13 cellular contexts compared by ENCODE assay signal in the genomic region with DNA sequence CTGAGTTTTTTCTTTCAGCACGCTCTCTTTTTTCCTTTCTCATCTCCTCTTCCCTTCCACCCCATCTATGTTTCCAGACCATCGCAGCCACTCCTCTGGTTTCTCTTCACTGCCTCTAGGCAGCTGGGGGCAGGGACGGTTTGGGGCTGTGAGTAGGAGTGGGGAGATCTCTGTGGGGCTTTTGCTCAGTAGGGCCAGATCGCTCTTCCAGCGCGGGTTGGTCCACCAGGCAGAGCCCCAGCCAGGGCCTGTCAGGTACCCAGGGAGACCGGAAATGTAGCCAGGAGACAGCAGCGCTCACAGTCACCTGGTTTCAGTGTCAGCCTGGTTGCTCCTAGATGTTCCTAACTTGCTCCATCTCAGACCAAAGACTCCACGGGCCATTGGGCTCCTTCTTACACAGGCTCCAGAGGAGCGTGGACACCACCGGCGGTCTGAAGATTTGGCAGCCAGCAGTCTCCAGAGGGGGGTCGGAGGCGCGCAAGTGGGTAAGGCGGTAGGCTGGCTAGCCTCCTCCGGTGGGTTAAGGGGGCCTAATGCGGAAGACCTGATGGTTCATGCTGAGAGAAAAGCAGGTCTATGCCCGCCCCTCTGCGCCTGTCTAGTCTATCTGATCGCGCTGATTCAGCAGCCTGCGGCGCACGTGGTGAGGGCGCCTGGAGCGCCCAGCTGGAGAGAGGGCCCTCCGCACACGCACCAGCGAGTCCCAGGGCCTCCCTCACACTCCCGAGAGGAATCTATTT. TPM values are rescaled to one million over a fixed set of nuclear protein-coding genes. Genes with fewer than 3 reads are reported as not detected.
A peak's percentile ranks its signal among the peaks of the same experiment; 100 is the strongest.
DNase-seq lines count a peak whose midpoint lies in the region; ATAC-seq, FAIRE-seq and TF ChIP-seq lines count a peak whose summit lies in the region.
"Had no signal": no experiment of that assay in that cellular context is flagged by ENCODE, and none has a peak within 500 bp of the region (broad histone marks: within the 10 kb centered on the region; RNA-seq: fewer than 3 reads in every experiment).

No MANE protein-coding gene starts in this region.

- no peak overlapping the region for H3K4me2 ChIP-seq in K562 (ENCODE audit: insufficient read depth, low read length)

- no peak for TF ChIP-seq RAD21 in K562 (CRISPR knock-in tag; conservative IDR thresholded peaks at IDR 0.05 in 1 of 2, IDR thresholded peaks at IDR 0.05 in 1 of 2)

- no peak overlapping the region for H3K4me3 ChIP-seq in K562
- no peak overlapping the region for H3K4me3 ChIP-seq in testis
- H3K4me3 ChIP-seq: vagina had no signal

- POLR2A ChIA-PET in K562 (lab: Yijun Ruan, JAX) = no interaction called here

- no peaks in the 10 kb centered on the region for H4K20me1 ChIP-seq in K562 (replicated peaks; ENCODE audit: control insufficient read depth, insufficient read depth, low read length)

- no peak for TF ChIP-seq POLR2A in K562 (conservative IDR thresholded peaks at IDR 0.05)
- TF ChIP-seq POLR2A in testis (IDR thresholded peaks at IDR 0.05) = no peak

- no peaks in the 10 kb centered on the region for H3K9me3 ChIP-seq in K562 (replicated peaks; ENCODE audit: control insufficient read depth, insufficient read depth, low read depth, low read length)
- no peaks in the 10 kb centered on the region for H3K9me3 ChIP-seq in testis
- H3K9me3 ChIP-seq: vagina had no signal

- no peak for FAIRE-seq in K562 (lab: Jason Lieb, UNC)
- FAIRE-seq: GM12891 had no signal

- TF ChIP-seq EP300 in K562 (IDR thresholded peaks at IDR 0.05; ENCODE audit: low read length) = no peak

- no peak overlapping the region; a peak in 1 of 4 replicates for H3K9ac ChIP-seq in K562 (ENCODE audit: insufficient read depth in 1 of 2, low read depth in 2 of 2, low read length in 2 of 2)

- peaks cover 17 to 26% of the 10 kb centered on the region in 2 experiments; a peak in 4 of 5 replicates for H3K4me1 ChIP-seq in K562 (replicated peaks in 1 of 2; ENCODE audit: control insufficient read depth in 2 of 2, insufficient read depth in 2 of 2, low read length in 2 of 2)
- H3K4me1 ChIP-seq in testis = peaks cover 15% of the 10 kb centered on the region

- CTCF ChIA-PET in K562 (lab: Yijun Ruan, JAX; ENCODE audit: low intra/inter-chr PET ratio) = no interaction called here

- no peaks in the 10 kb centered on the region; the same call in 2 of the 3 replicates for H3K36me3 ChIP-seq in K562 (ENCODE audit: control insufficient read depth, insufficient read depth, low read length)
- no peaks in the 10 kb centered on the region for H3K36me3 ChIP-seq in testis (ENCODE audit: low read depth, missing control alignments)
- H3K36me3 ChIP-seq: vagina had no signal

- ATAC-seq in K562 (no peak), HG02678 (IDR thresholded peaks at IDR 0.05; ENCODE audit: unreplicated experiment) (no peak)
- ATAC-seq: esophagus mucosa had no signal

- WGBS in K562 (ENCODE audit: insufficient coverage, low coverage, missing lambda C conversion rate) = 75% methylated on average over 31 of the region's 31 CpGs
- WGBS in testis, 2 donors = 14 to 15% methylated on average over 10 to 31 of the region's 31 CpGs

- in situ Hi-C loops in K562 (cut with MboI) = no loop called here

- no peaks in the 10 kb centered on the region for H3K9me1 ChIP-seq in K562 (ENCODE audit: control insufficient read depth, insufficient read depth, low read length)

- H3K27me3 ChIP-seq in K562 (ENCODE audit: control insufficient read depth in 2 of 2, insufficient read depth in 2 of 2, low read length in 2 of 2) (no peaks in the 10 kb centered on the region), testis (peaks cover 8% of the 10 kb centered on the region)
- H3K27me3 ChIP-seq: vagina had no signal

- no peak overlapping the region; the same call in 1 of the 2 replicates for H2AFZ ChIP-seq in K562 (ENCODE audit: low read depth, low read length)

- H3K27ac ChIP-seq in K562 (ENCODE audit: extremely low read depth, low read depth, low read length) (no peak overlapping the region), testis (no peak overlapping the region)
- H3K27ac ChIP-seq: vagina had no signal

- H3K79me2 ChIP-seq in K562 (ENCODE audit: control insufficient read depth, insufficient read depth, low read length) = no peaks in the 10 kb centered on the region

- intact Hi-C loops in K562 (cut with micrococcal nuclease) (loop anchor here (5.0 kb wide), 1 partner anchor 69 kb away; a partner anchor contains a TSS), testis (cut with DNase I; ENCODE audit: low total_unique reads) (no loop called here)

- peak; percentile 16 for DNase-seq in stimulated activated CD4-positive, alpha-beta T cell treated with anti-CD3 and anti-CD28 coated beads, Interleukin-15, amount 100 ng/mL, for 24 hours
- no peak for DNase-seq in stimulated activated CD4-positive, alpha-beta T cell treated with anti-CD3 and anti-CD28 coated beads, Interleukin-12 subunit alpha, Interleukin-12 subunit beta, amount 100 ng/mL, for 4 hours
- DNase-seq in K562 (ENCODE audit: extremely low read depth in 1 of 4, low spot score in 3 of 4) = no peak
- DNase-seq in iPS-NIHi7 (ENCODE audit: extremely low spot score) = peak; percentile 41
- DNase-seq in testis = no peak
- no peak for DNase-seq in activated naive CD4-positive, alpha-beta T cell (lab: John Stamatoyannopoulos, UW)
- DNase-seq in GM10266 (ENCODE audit: extremely low spot score) = no peak
- DNase-seq: NCI-H345, T-cell had no signal

- BruUV-seq in K562 (replicated peaks; lab: Mats Ljungman, UMichigan) = no TSS peak

- TF ChIP-seq CTCF in K562 (IDR thresholded peaks at IDR 0.05 in 2 of 3, conservative IDR thresholded peaks at IDR 0.05 in 1 of 3; ENCODE audit: insufficient read depth in 2 of 3, low read depth in 1 of 3, low read length in 3 of 3) (no peak), testis (IDR thresholded peaks at IDR 0.05) (no peak), GM10266 (IDR thresholded peaks at IDR 0.05; ENCODE audit: control insufficient read depth, insufficient read depth, low read depth, missing control alignments) (no peak)

TF ChIP-seq in K562, 482 proteins besides CTCF, POLR2A, EP300 and RAD21 (continues in another document):
- TF ChIP-seq, protein P1, sequence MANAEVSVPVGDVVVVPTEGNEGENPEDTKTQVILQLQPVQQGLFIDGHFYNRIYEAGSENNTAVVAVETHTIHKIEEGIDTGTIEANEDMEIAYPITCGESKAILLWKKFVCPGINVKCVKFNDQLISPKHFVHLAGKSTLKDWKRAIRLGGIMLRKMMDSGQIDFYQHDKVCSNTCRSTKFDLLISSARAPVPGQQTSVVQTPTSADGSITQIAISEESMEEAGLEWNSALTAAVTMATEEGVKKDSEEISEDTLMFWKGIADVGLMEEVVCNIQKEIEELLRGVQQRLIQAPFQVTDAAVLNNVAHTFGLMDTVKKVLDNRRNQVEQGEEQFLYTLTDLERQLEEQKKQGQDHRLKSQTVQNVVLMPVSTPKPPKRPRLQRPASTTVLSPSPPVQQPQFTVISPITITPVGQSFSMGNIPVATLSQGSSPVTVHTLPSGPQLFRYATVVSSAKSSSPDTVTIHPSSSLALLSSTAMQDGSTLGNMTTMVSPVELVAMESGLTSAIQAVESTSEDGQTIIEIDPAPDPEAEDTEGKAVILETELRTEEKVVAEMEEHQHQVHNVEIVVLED (CRISPR knock-in tag; IDR thresholded peaks at IDR 0.05) = no peak
- TF ChIP-seq MEF2D (tag; conservative IDR thresholded peaks at IDR 0.05; ENCODE audit: low read depth) (no peak), ZNF224 (CRISPR knock-in tag; IDR thresholded peaks at IDR 0.05) (no peak), SUPT5H (IDR thresholded peaks at IDR 0.05) (no peak), ZNF696 (CRISPR knock-in tag; conservative IDR thresholded peaks at IDR 0.05) (no peak), TBL1XR1 (IDR thresholded peaks at IDR 0.05; ENCODE audit: low read length in 2 of 2) (no peak), ZNF146 (CRISPR knock-in tag; IDR thresholded peaks at IDR 0.05; ENCODE audit: unreplicated experiment) (no peak)

RNA-seq across cellular contexts. Expression of a gene that starts 1.8 kb away (rescaled TPM):
- total RNA-seq in K562 (2011; cell fraction: chromatin; rRNA removed; ENCODE audit: low replicate concordance) = 3.0 and 3.2 TPM in 2 replicates
- 2.0 and 3.2 TPM in 2 replicates for total RNA-seq in K562 (2011; cell fraction: nucleolus; rRNA removed)
- total RNA-seq in K562 (2011; cell fraction: nucleoplasm; rRNA removed) = 3.2 and 6.8 TPM in 2 replicates
- total RNA-seq in K562 (2014; rRNA removed) = 0.37 and 0.41 TPM in 2 replicates
- 1.1 and 1.4 TPM in 2 replicates for total RNA-seq in K562 (2014; rRNA removed; fragmentation: Illumina TruSeq; extraction: Trizol)
- total RNA-seq in K562 (2015; rRNA removed; fragmentation: Illumina TruSeq; extraction: Trizol) = 0.68 and 0.76 TPM in 2 replicates
- total RNA-seq in K562 (2021) = 2.0 and 2.7 TPM in 2 replicates
- polyA plus RNA-seq in K562 (2011; rRNA removed) = 2.2 and 2.7 TPM in 2 replicates
- 1.3 and 3.6 TPM in 2 replicates for polyA plus RNA-seq in K562 (2011; cell fraction: cytosol; rRNA removed)
- polyA plus RNA-seq in K562 (2011; cell fraction: nucleus; rRNA removed) = 0.93 and 2.8 TPM in 2 replicates
- polyA plus RNA-seq in K562 (2012) = 1.2 and 2.4 TPM in 2 replicates
- 1.4 TPM in 2 replicates for polyA plus RNA-seq in K562 (2014; fragmentation: Illumina TruSeq; extraction: Trizol)
- polyA plus RNA-seq in K562 (2014; fragmentation: Nextera tagmentation; extraction: Ambion mirVana) = under 1 TPM; 0.38 to 0.61 TPM
- polyA plus RNA-seq in K562 (2014; rRNA removed) = 1.1 and 1.2 TPM in 2 replicates
- polyA minus RNA-seq in K562 (2011; rRNA and poly(A)+ RNA removed) = 2.2 and 2.5 TPM in 2 replicates
- 1.7 and 4.0 TPM in 2 replicates for polyA minus RNA-seq in K562 (2011; cell fraction: cytosol; rRNA and poly(A)+ RNA removed)
- 3.9 and 6.6 TPM in 2 replicates for polyA minus RNA-seq in K562 (2011; cell fraction: nucleus; rRNA and poly(A)+ RNA removed)
- total RNA-seq in testis = not detected
- polyA plus RNA-seq in testis (ENCODE audit: insufficient read depth, low read depth, low replicate concordance) = not detected
- total RNA-seq: esophagus mucosa, vagina had no signal

Comparison
In these comparisons a context has a peak if more than half of its experiments do, and no peak if none do; other contexts are left out.
1. DNase-seq: peak in stimulated activated CD4-positive, alpha-beta T cell treated with anti-CD3 and anti-CD28 coated beads, Interleukin-15, amount 100 ng/mL, for 24 hours (single experiment) and iPS-NIHi7 (single experiment); none in stimulated activated CD4-positive, alpha-beta T cell treated with anti-CD3 and anti-CD28 coated beads, Interleukin-12 subunit alpha, Interleukin-12 subunit beta, amount 100 ng/mL, for 4 hours (single experiment), K562 (0 of 4), testis (single experiment), activated naive CD4-positive, alpha-beta T cell (0 of 4) and GM10266 (single experiment).